Comparison of ENCODE assay signal across 8 cellular contexts in the genomic region with DNA sequence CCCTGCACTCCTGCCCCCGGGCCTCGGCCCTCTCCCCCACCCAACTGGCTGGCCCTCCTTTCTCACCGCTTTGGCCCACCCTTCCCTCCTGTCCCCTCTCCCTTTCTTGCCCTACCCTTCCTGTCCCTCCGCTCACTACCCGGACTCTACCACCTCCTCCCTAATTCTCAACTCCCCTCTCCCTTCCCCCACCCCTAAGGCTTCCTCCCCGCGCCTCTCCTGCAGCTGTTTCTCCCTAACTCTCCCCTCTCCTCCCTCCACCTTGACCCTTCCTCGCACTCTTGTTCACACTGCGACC. TPM values are rescaled to one million over a fixed set of nuclear protein-coding genes. Genes with fewer than 3 reads are reported as not detected.
DNase-seq lines count a peak whose midpoint lies in the region; ATAC-seq, FAIRE-seq and TF ChIP-seq lines count a peak whose summit lies in the region.

No MANE protein-coding gene starts in this region.

- H3K4me3 ChIP-seq in dorsolateral prefrontal cortex (peak overlapping the region in 52 of 59 donors; percentile 8 to 61 (median 41)), upper lobe of left lung (peak overlapping the region; percentile 46 to 71 (median 55))

- no peak for TF ChIP-seq EP300 in upper lobe of left lung (IDR thresholded peaks at IDR 0.05)

- no peaks in the 10 kb centered on the region for H3K9me3 Mint-ChIP-seq in activated T-cell treated with anti-CD3 and anti-CD28 coated beads, Interleukin-2, amount 50 U/mL, for 4 hours
- no peaks in the 10 kb centered on the region for H3K9me3 Mint-ChIP-seq in mesothelial cell of epicardium

- peaks cover 0 to 2% (median under 1%) of the 10 kb centered on the region in 4 donors for H3K36me3 ChIP-seq in upper lobe of left lung

- DNase-seq in activated T-cell treated with anti-CD3 and anti-CD28 coated beads, Interleukin-2, amount 50 U/mL, for 4 hours, result no peak
- DNase-seq in activated T-cell treated with anti-CD3 and anti-CD28 coated beads for 4 hours (no peak), dorsolateral prefrontal cortex (peak in 1 of 10 donors; percentile 33), mesothelial cell of epicardium (ENCODE audit: low spot score in 2 of 2, unreplicated experiment in 2 of 2) (no peak), upper lobe of left lung (no peak), activated gamma-delta T cell treated with Interleukin-2 at 50 U/mL for 16 hours (no peak), GM19239 (ENCODE audit: insufficient read length, low spot score) (no peak)

- peaks cover 22 to 44% (median 32%) of the 10 kb centered on the region in 4 donors for H3K4me1 ChIP-seq in upper lobe of left lung

- WGBS in upper lobe of left lung, 2 donors, result 2 to 11% methylated on average over 9 of the region's 9 CpGs

- intact Hi-C loops in dorsolateral prefrontal cortex (cut with DNase I), result no loop called here

- TF ChIP-seq CTCF in dorsolateral prefrontal cortex (IDR thresholded peaks at IDR 0.05 in 54 of 56, conservative IDR thresholded peaks at IDR 0.05 in 2 of 56; ENCODE audit: low read depth in 1 of 56, partially characterized antibody in 56 of 56) (no peak), mesothelial cell of epicardium (IDR thresholded peaks at IDR 0.05; ENCODE audit: unreplicated experiment) (no peak), upper lobe of left lung (IDR thresholded peaks at IDR 0.05) (no peak)

- H3K4me3 Mint-ChIP-seq in activated T-cell treated with anti-CD3 and anti-CD28 coated beads, Interleukin-2, amount 50 U/mL, for 4 hours, result peak overlapping the region; percentile 75
- H3K4me3 Mint-ChIP-seq in mesothelial cell of epicardium, result peak overlapping the region; percentile 58

- H3K27me3 ChIP-seq in dorsolateral prefrontal cortex (peaks cover 0 to 39% (median 0%) of the 10 kb centered on the region in 45 donors), upper lobe of left lung (no peaks in the 10 kb centered on the region)

- H3K27ac Mint-ChIP-seq in mesothelial cell of epicardium, result no peak overlapping the region

- no peak for FAIRE-seq in GM19239 (lab: Jason Lieb, UNC)

- H3K36me3 Mint-ChIP-seq in activated T-cell treated with anti-CD3 and anti-CD28 coated beads, Interleukin-2, amount 50 U/mL, for 4 hours (ENCODE audit: insufficient read depth), result no peaks in the 10 kb centered on the region
- no peaks in the 10 kb centered on the region for H3K36me3 Mint-ChIP-seq in mesothelial cell of epicardium

- no peak for TF ChIP-seq POLR2A in upper lobe of left lung (IDR thresholded peaks at IDR 0.05)

- H3K9me3 ChIP-seq in upper lobe of left lung, result no peaks in the 10 kb centered on the region

- peaks cover 18% of the 10 kb centered on the region for H3K27me3 Mint-ChIP-seq in activated T-cell treated with anti-CD3 and anti-CD28 coated beads, Interleukin-2, amount 50 U/mL, for 4 hours (ENCODE audit: low read depth)
- H3K27me3 Mint-ChIP-seq in mesothelial cell of epicardium (ENCODE audit: low read depth), result peaks cover 45% of the 10 kb centered on the region

- peak; percentile 11 to 26 for ATAC-seq in activated T-cell treated with anti-CD3 and anti-CD28 coated beads, Interleukin-2, amount 50 U/mL, for 4 hours
- ATAC-seq in upper lobe of left lung (ENCODE audit: low FRiP score in 2 of 2) (peak in 1 of 2 donors; percentile 11), GM18519 (IDR thresholded peaks at IDR 0.05; ENCODE audit: low FRiP score, unreplicated experiment) (no peak)

- peaks cover 25% of the 10 kb centered on the region for H3K4me1 Mint-ChIP-seq in activated T-cell treated with anti-CD3 and anti-CD28 coated beads, Interleukin-2, amount 50 U/mL, for 4 hours (ENCODE audit: low read depth)
- peaks cover 29% of the 10 kb centered on the region for H3K4me1 Mint-ChIP-seq in mesothelial cell of epicardium

- peak overlapping the region in 42 of 59 donors; percentile 23 to 91 (median 73) for H3K27ac ChIP-seq in dorsolateral prefrontal cortex
- peak overlapping the region; percentile 89 to 99 (median 94) for H3K27ac ChIP-seq in upper lobe of left lung

RNA-seq across cellular contexts. Expression of gene SLC15A3, which starts 0.4 kb away (rescaled TPM):
- 1 to 10 TPM; 3.8 to 6.1 (median 5.5) TPM for total RNA-seq in activated T-cell treated with anti-CD3 and anti-CD28 coated beads, Interleukin-2, amount 50 U/mL, for 4 hours
- total RNA-seq in dorsolateral prefrontal cortex (10 to 100 TPM in 57 of 120 experiments, 1 to 10 TPM in 63; 3.9 to 21.8 (median 9.7) TPM), mesothelial cell of epicardium (5.0 to 7.4 TPM (median 5.2 TPM) in 3 replicates), upper lobe of left lung (100 to 1,000 TPM in 4 of 6 donors, 10 to 100 TPM in 2; 29.5 to 186 (median 115) TPM)

RNA-seq across cellular contexts. Expression of gene CD6, which starts 19.9 kb away (rescaled TPM):
- total RNA-seq in activated T-cell treated with anti-CD3 and anti-CD28 coated beads, Interleukin-2, amount 50 U/mL, for 4 hours, result 100 to 1,000 TPM; 638 to 711 (median 642) TPM
- total RNA-seq in dorsolateral prefrontal cortex, result 1 to 10 TPM in 89 of 120 experiments, under 1 TPM in 31; 0.26 to 5.3 (median 1.7) TPM
- 0.27 to 0.31 TPM in 2 of 3 replicates, not detected in the other for total RNA-seq in mesothelial cell of epicardium
- 10 to 100 TPM in 2 of 6 donors, 1 to 10 TPM in 4; 3.8 to 27.2 (median 5.3) TPM for total RNA-seq in upper lobe of left lung

RNA-seq across cellular contexts. Expression of gene TMEM132A, which starts 27.3 kb away (rescaled TPM):
- 1 to 10 TPM in 2 of 3 donors, under 1 TPM in 1; 0.84 to 1.4 (median 1.4) TPM for total RNA-seq in activated T-cell treated with anti-CD3 and anti-CD28 coated beads, Interleukin-2, amount 50 U/mL, for 4 hours
- total RNA-seq in dorsolateral prefrontal cortex (100 to 1,000 TPM in 119 of 120 experiments, 10 to 100 TPM in 1; 98.1 to 297 (median 159) TPM), mesothelial cell of epicardium (182 to 197 TPM (median 193 TPM) in 3 replicates), upper lobe of left lung (10 to 100 TPM in 2 of 6 donors, 1 to 10 TPM in 4; 3.6 to 18.2 (median 9.4) TPM)

RNA-seq across cellular contexts. Expression of gene TMEM109, which starts 37.6 kb away (rescaled TPM):
- total RNA-seq in activated T-cell treated with anti-CD3 and anti-CD28 coated beads, Interleukin-2, amount 50 U/mL, for 4 hours, result 100 to 1,000 TPM; 184 to 216 (median 204) TPM
- total RNA-seq in dorsolateral prefrontal cortex (10 to 100 TPM; 30.8 to 53.0 (median 40.0) TPM), mesothelial cell of epicardium (52.5 to 56.8 TPM (median 55.2 TPM) in 3 replicates), upper lobe of left lung (100 to 1,000 TPM in 5 of 6 donors, 10 to 100 TPM in 1; 27.2 to 153 (median 129) TPM)

RNA-seq across cellular contexts. Expression of gene PRPF19, which starts 45.2 kb away (rescaled TPM):
- total RNA-seq in activated T-cell treated with anti-CD3 and anti-CD28 coated beads, Interleukin-2, amount 50 U/mL, for 4 hours, result 100 to 1,000 TPM; 297 to 335 (median 311) TPM
- total RNA-seq in dorsolateral prefrontal cortex, result 100 to 1,000 TPM in 117 of 120 experiments, 10 to 100 TPM in 3; 80.9 to 227 (median 172) TPM
- total RNA-seq in mesothelial cell of epicardium, result 96.3 to 100 TPM (median 97.6 TPM) in 3 replicates
- 10 to 100 TPM; 10.5 to 72.8 (median 55.1) TPM for total RNA-seq in upper lobe of left lung

Comparison
In these comparisons a context has a peak if more than half of its experiments do, and no peak if none do; other contexts are left out.
1. RNA of gene CD6, which starts 19.9 kb away (total RNA-seq): 638 to 711 TPM in activated T-cell treated with anti-CD3 and anti-CD28 coated beads, Interleukin-2, amount 50 U/mL, for 4 hours; 3.8 to 27.2 TPM in upper lobe of left lung, 0.26 to 5.3 TPM in dorsolateral prefrontal cortex and 0.27 to 0.31 TPM in mesothelial cell of epicardium; every median in the first group is over 10 times any median in the second.